11 cellular contexts compared by ENCODE assay signal in the genomic region with DNA sequence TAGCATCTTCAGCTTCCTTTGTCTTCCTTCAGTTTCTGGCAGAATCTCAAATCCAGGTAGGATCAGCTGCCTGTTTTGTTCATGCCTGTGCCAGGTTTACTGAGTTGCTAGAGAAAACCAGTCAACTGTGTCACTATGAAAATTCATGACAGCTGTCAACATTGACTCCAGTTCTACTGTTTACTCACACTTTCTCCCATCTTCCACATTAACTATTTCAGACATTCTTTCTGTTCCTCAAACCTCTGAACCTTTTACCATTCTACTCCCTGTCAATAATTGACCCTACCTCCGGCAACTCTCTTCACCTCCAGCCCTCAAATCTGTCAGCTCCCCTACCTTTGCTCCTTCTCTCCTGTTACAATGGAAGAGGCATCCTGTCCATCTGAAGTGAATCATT.
DNase-seq lines count a peak whose midpoint lies in the region; ATAC-seq lines count a peak whose summit lies in the region.
"Had no signal": no experiment of that assay in that cellular context is flagged by ENCODE, and none has a peak within 500 bp of the region (broad histone marks: within the 10 kb centered on the region; RNA-seq: fewer than 3 reads in every experiment).

No MANE protein-coding gene starts in this region.

- H3K27me3 Mint-ChIP-seq in activated T-cell treated with anti-CD3 and anti-CD28 coated beads, Interleukin-2, amount 50 U/mL, for 24 hours: no peaks in the 10 kb centered on the region
- H3K27me3 Mint-ChIP-seq: activated naive CD8-positive, alpha-beta T cell had no signal

- H3K4me3 Mint-ChIP-seq in activated T-cell treated with anti-CD3 and anti-CD28 coated beads, Interleukin-2, amount 50 U/mL, for 24 hours: no peak overlapping the region
- H3K4me3 Mint-ChIP-seq: activated naive CD8-positive, alpha-beta T cell had no signal

- peaks cover 36% of the 10 kb centered on the region for H3K4me1 Mint-ChIP-seq in activated T-cell treated with anti-CD3 and anti-CD28 coated beads, Interleukin-2, amount 50 U/mL, for 24 hours (ENCODE audit: low read depth)

- H3K27ac ChIP-seq in substantia nigra (ENCODE audit: low read depth, low read length, poor library complexity, severe bottlenecking): no peak overlapping the region

- H3K27ac Mint-ChIP-seq in activated T-cell treated with anti-CD3 and anti-CD28 coated beads, Interleukin-2, amount 50 U/mL, for 24 hours: no peak overlapping the region
- H3K27ac Mint-ChIP-seq: activated naive CD8-positive, alpha-beta T cell had no signal

- H3K9me3 Mint-ChIP-seq in activated T-cell treated with anti-CD3 and anti-CD28 coated beads, Interleukin-2, amount 50 U/mL, for 24 hours: no peaks in the 10 kb centered on the region

- peak; percentile 31 for DNase-seq in cerebellar cortex (ENCODE audit: low spot score)
- DNase-seq in substantia nigra (lab: John Stamatoyannopoulos, UW): no peak
- no peak for DNase-seq in activated T-cell treated with anti-CD3 and anti-CD28 coated beads, Interleukin-2, amount 50 U/mL, for 1 hour
- DNase-seq in activated T-cell treated with anti-CD3 and anti-CD28 coated beads, Interleukin-2, amount 50 U/mL, for 24 hours: no peak
- no peak for DNase-seq in COLO829 (ENCODE audit: low spot score)
- DNase-seq: NCI-H2081 treated with DMSO at 0.1 percent for 48 hours had no signal

- peaks cover 20% of the 10 kb centered on the region for H3K36me3 Mint-ChIP-seq in activated T-cell treated with anti-CD3 and anti-CD28 coated beads, Interleukin-2, amount 50 U/mL, for 24 hours (ENCODE audit: low read depth)

- ATAC-seq in GM18861 (IDR thresholded peaks at IDR 0.05; ENCODE audit: unreplicated experiment) (peak; percentile 85), GM21717 (IDR thresholded peaks at IDR 0.05; ENCODE audit: unreplicated experiment) (peak; percentile 81), HG03354 (IDR thresholded peaks at IDR 0.05; ENCODE audit: poor library complexity, severe bottlenecking, unreplicated experiment) (peak; percentile 89)
- ATAC-seq: HCT116 had no signal
